Comparison of ENCODE assay signal across 16 cellular contexts in genomic region chr17:42878924-42879595, GRCh38. TPM values are rescaled to one million over a fixed set of nuclear protein-coding genes. Genes with fewer than 3 reads are reported as not detected.
DNase-seq lines count a peak whose midpoint lies in the region; ATAC-seq, FAIRE-seq and TF ChIP-seq lines count a peak whose summit lies in the region.
"Had no signal": no experiment of that assay in that cellular context is flagged by ENCODE, and none has a peak within 500 bp of the region (broad histone marks: within the 10 kb centered on the region; RNA-seq: fewer than 3 reads in every experiment).

No MANE protein-coding gene starts in this region.

- H3K27ac ChIP-seq in K562 (ENCODE audit: extremely low read depth, low read depth, low read length) (no peak overlapping the region), tibial nerve (no peak overlapping the region)

- FAIRE-seq in K562 (lab: Jason Lieb, UNC), result no peak
- FAIRE-seq: HTR-8/SVneo had no signal

- CTCF ChIA-PET in K562 (lab: Yijun Ruan, JAX; ENCODE audit: low intra/inter-chr PET ratio), result interaction anchor here (0.7 kb wide), 1 partner anchor 58 kb away, joined by 4 read pairs; no protein-coding TSS in a partner anchor

- H3K9me3 ChIP-seq in K562 (replicated peaks; ENCODE audit: control insufficient read depth, insufficient read depth, low read depth, low read length) (no peaks in the 10 kb centered on the region), tibial nerve (no peaks in the 10 kb centered on the region)
- H3K9me3 ChIP-seq: Caco-2 had no signal

- no peak for TF ChIP-seq RAD21 in K562 (CRISPR knock-in tag; conservative IDR thresholded peaks at IDR 0.05 in 1 of 2, IDR thresholded peaks at IDR 0.05 in 1 of 2)

- intact Hi-C loops in K562 (cut with micrococcal nuclease), result no loop called here
- intact Hi-C loops in posterior vena cava (cut with DNase I), result no loop called here

- TF ChIP-seq POLR2A in K562 (conservative IDR thresholded peaks at IDR 0.05) (no peak), tibial nerve (IDR thresholded peaks at IDR 0.05) (no peak)

- 24% methylated on average over 5 of the region's 8 CpGs for WGBS in K562 (ENCODE audit: insufficient coverage, low coverage, missing lambda C conversion rate)
- WGBS in tibial nerve, 2 donors, result 73 to 86% methylated on average over 8 of the region's 8 CpGs

- no peak for ATAC-seq in K562
- no peak for ATAC-seq in HG02798 (IDR thresholded peaks at IDR 0.05; ENCODE audit: poor library complexity, unreplicated experiment)
- ATAC-seq: CD8-positive, alpha-beta T cell had no signal

- no peak for TF ChIP-seq EP300 in K562 (IDR thresholded peaks at IDR 0.05; ENCODE audit: low read length)
- TF ChIP-seq EP300 in tibial nerve (IDR thresholded peaks at IDR 0.05), result no peak

- in situ Hi-C loops in K562 (cut with MboI), result no loop called here

- H3K4me3 ChIP-seq in K562 (no peak overlapping the region), tibial nerve (no peak overlapping the region)

- TF ChIP-seq CTCF in GM12873 (IDR thresholded peaks at IDR 0.05; ENCODE audit: insufficient read depth, low read depth, low read length, missing control alignments), result peak; percentile 0
- no peak for TF ChIP-seq CTCF in K562 (IDR thresholded peaks at IDR 0.05 in 2 of 3, conservative IDR thresholded peaks at IDR 0.05 in 1 of 3; ENCODE audit: insufficient read depth in 2 of 3, low read depth in 1 of 3, low read length in 3 of 3)
- TF ChIP-seq CTCF in tibial nerve (IDR thresholded peaks at IDR 0.05), result no peak

- no TSS peak for BruUV-seq in K562 (replicated peaks; lab: Mats Ljungman, UMichigan)

- no peak overlapping the region for H2AFZ ChIP-seq in K562 (ENCODE audit: low read depth, low read length)

- DNase-seq in K562 (ENCODE audit: extremely low read depth in 1 of 4, low spot score in 3 of 4) (no peak), posterior vena cava (ENCODE audit: low spot score) (peak; percentile 58), tibial nerve (ENCODE audit: low spot score in 2 of 2) (no peak), Ammon's horn (ENCODE audit: low spot score) (no peak)
- DNase-seq: CD8-positive, alpha-beta T cell; DND-41; GDM1; Karpas-422 had no signal

- H3K27me3 ChIP-seq in K562 (ENCODE audit: control insufficient read depth in 2 of 2, insufficient read depth in 2 of 2, low read length in 2 of 2) (peaks cover 8 to 14% of the 10 kb centered on the region in 2 experiments; a peak in 3 of 5 replicates), tibial nerve (no peaks in the 10 kb centered on the region)

- H3K4me1 ChIP-seq in K562 (replicated peaks in 1 of 2; ENCODE audit: control insufficient read depth in 2 of 2, insufficient read depth in 2 of 2, low read length in 2 of 2) (peaks cover 2 to 16% of the 10 kb centered on the region in 2 experiments; a peak in 2 of 5 replicates), tibial nerve (peaks cover 0 to 4% (median 0%) of the 10 kb centered on the region in 4 donors)
- H3K4me1 ChIP-seq: Caco-2 had no signal

- no peaks in the 10 kb centered on the region for H3K36me3 ChIP-seq in K562 (ENCODE audit: control insufficient read depth, insufficient read depth, low read length)
- H3K36me3 ChIP-seq in tibial nerve, result no peaks in the 10 kb centered on the region

- H3K79me2 ChIP-seq in K562 (ENCODE audit: control insufficient read depth, insufficient read depth, low read length), result no peaks in the 10 kb centered on the region

- POLR2A ChIA-PET in K562 (lab: Yijun Ruan, JAX), result interaction anchor here (0.5 kb wide), 1 partner anchor 28 kb away, joined by 3 read pairs; no protein-coding TSS in a partner anchor

- no peak overlapping the region for H3K4me2 ChIP-seq in K562 (ENCODE audit: insufficient read depth, low read length)

- no peak overlapping the region for H3K9ac ChIP-seq in K562 (ENCODE audit: insufficient read depth in 1 of 2, low read depth in 2 of 2, low read length in 2 of 2)

- H4K20me1 ChIP-seq in K562 (replicated peaks; ENCODE audit: control insufficient read depth, insufficient read depth, low read length), result no peaks in the 10 kb centered on the region

- no peaks in the 10 kb centered on the region for H3K9me1 ChIP-seq in K562 (ENCODE audit: control insufficient read depth, insufficient read depth, low read length)

RNA-seq across cellular contexts. Expression of gene G6PC1, which starts 21.5 kb away (rescaled TPM):
- total RNA-seq in K562 (2011; cell fraction: chromatin; rRNA removed; ENCODE audit: low replicate concordance), result not detected in 2 replicates
- not detected in 2 replicates for total RNA-seq in K562 (2011; cell fraction: nucleolus; rRNA removed)
- not detected in 2 replicates for total RNA-seq in K562 (2011; cell fraction: nucleoplasm; rRNA removed)
- total RNA-seq in K562 (2014; rRNA removed) (not detected in 2 replicates), K562 (2014; rRNA removed; fragmentation: Illumina TruSeq; extraction: Trizol) (not detected in 2 replicates), K562 (2015; rRNA removed; fragmentation: Illumina TruSeq; extraction: Trizol) (not detected in 2 replicates), K562 (2021) (not detected in 2 replicates), posterior vena cava (not detected), tibial nerve (not detected)
- polyA plus RNA-seq in K562 (2011; rRNA removed) (not detected in 2 replicates), K562 (2014; fragmentation: Illumina TruSeq; extraction: Trizol) (not detected in 2 replicates), K562 (2014; fragmentation: Nextera tagmentation; extraction: Ambion mirVana) (not detected), K562 (2014; rRNA removed) (not detected in 2 replicates)
- polyA plus RNA-seq in K562 (2011; cell fraction: cytosol; rRNA removed), result not detected in 2 replicates
- polyA plus RNA-seq in K562 (2011; cell fraction: nucleus; rRNA removed), result not detected in 2 replicates
- polyA plus RNA-seq in K562 (2012), result not detected in 2 replicates
- not detected in 2 replicates for polyA minus RNA-seq in K562 (2011; rRNA and poly(A)+ RNA removed)
- not detected in 2 replicates for polyA minus RNA-seq in K562 (2011; cell fraction: cytosol; rRNA and poly(A)+ RNA removed)
- not detected in 2 replicates for polyA minus RNA-seq in K562 (2011; cell fraction: nucleus; rRNA and poly(A)+ RNA removed)
- total RNA-seq: A172; Caco-2; CD8-positive, alpha-beta T cell; H7 had no signal
- polyA plus RNA-seq: BJ, CD14-positive monocyte had no signal

RNA-seq across cellular contexts. Expression of gene AOC3, which starts 28.1 kb away (rescaled TPM):
- 2.1 and 2.8 TPM in 2 replicates for total RNA-seq in K562 (2011; cell fraction: chromatin; rRNA removed; ENCODE audit: low replicate concordance)
- 1.2 and 1.6 TPM in 2 replicates for total RNA-seq in K562 (2011; cell fraction: nucleolus; rRNA removed)
- 1.5 and 1.6 TPM in 2 replicates for total RNA-seq in K562 (2011; cell fraction: nucleoplasm; rRNA removed)
- total RNA-seq in K562 (2014; rRNA removed) (0.09 and 0.16 TPM in 2 replicates), K562 (2014; rRNA removed; fragmentation: Illumina TruSeq; extraction: Trizol) (0.06 TPM in 1 of 2 replicates, not detected in the other), K562 (2015; rRNA removed; fragmentation: Illumina TruSeq; extraction: Trizol) (0.14 and 0.23 TPM in 2 replicates), K562 (2021) (0.42 and 0.47 TPM in 2 replicates), posterior vena cava (100 to 1,000 TPM; 223 to 342 TPM), tibial nerve (10 to 100 TPM; 49.0 to 74.1 (median 53.0) TPM)
- polyA plus RNA-seq in K562 (2011; rRNA removed) (0.22 and 0.55 TPM in 2 replicates), K562 (2014; fragmentation: Illumina TruSeq; extraction: Trizol) (0.25 and 0.27 TPM in 2 replicates), K562 (2014; fragmentation: Nextera tagmentation; extraction: Ambion mirVana) (not detected), K562 (2014; rRNA removed) (0.23 and 0.32 TPM in 2 replicates)
- 0.13 and 0.31 TPM in 2 replicates for polyA plus RNA-seq in K562 (2011; cell fraction: cytosol; rRNA removed)
- 2.5 and 2.9 TPM in 2 replicates for polyA plus RNA-seq in K562 (2011; cell fraction: nucleus; rRNA removed)
- polyA plus RNA-seq in K562 (2012), result 0.17 and 0.69 TPM in 2 replicates
- polyA minus RNA-seq in K562 (2011; rRNA and poly(A)+ RNA removed), result 0.07 and 0.30 TPM in 2 replicates
- not detected in 2 replicates for polyA minus RNA-seq in K562 (2011; cell fraction: cytosol; rRNA and poly(A)+ RNA removed)
- 0.44 and 0.54 TPM in 2 replicates for polyA minus RNA-seq in K562 (2011; cell fraction: nucleus; rRNA and poly(A)+ RNA removed)
- polyA plus RNA-seq: CD14-positive monocyte had no signal

RNA-seq across cellular contexts. Expression of gene AOC2, which starts 34.7 kb away (rescaled TPM):
- total RNA-seq in K562 (2011; cell fraction: chromatin; rRNA removed; ENCODE audit: low replicate concordance), result 6.7 and 16.0 TPM in 2 replicates
- total RNA-seq in K562 (2011; cell fraction: nucleolus; rRNA removed), result 9.3 and 11.5 TPM in 2 replicates
- 6.6 and 7.0 TPM in 2 replicates for total RNA-seq in K562 (2011; cell fraction: nucleoplasm; rRNA removed)
- total RNA-seq in K562 (2014; rRNA removed), result 0.36 and 0.69 TPM in 2 replicates
- 0.29 and 0.35 TPM in 2 replicates for total RNA-seq in K562 (2014; rRNA removed; fragmentation: Illumina TruSeq; extraction: Trizol)
- total RNA-seq in K562 (2015; rRNA removed; fragmentation: Illumina TruSeq; extraction: Trizol), result 0.49 and 0.58 TPM in 2 replicates
- 0.91 and 1.1 TPM in 2 replicates for total RNA-seq in K562 (2021)
- polyA plus RNA-seq in K562 (2011; rRNA removed), result 0.49 and 0.54 TPM in 2 replicates
- 0.52 and 0.79 TPM in 2 replicates for polyA plus RNA-seq in K562 (2011; cell fraction: cytosol; rRNA removed)
- polyA plus RNA-seq in K562 (2011; cell fraction: nucleus; rRNA removed), result 3.3 and 4.4 TPM in 2 replicates
- polyA plus RNA-seq in K562 (2012), result 0.38 and 0.72 TPM in 2 replicates
- polyA plus RNA-seq in K562 (2014; fragmentation: Illumina TruSeq; extraction: Trizol), result 0.37 and 0.51 TPM in 2 replicates
- under 1 TPM; 0.08 to 0.11 TPM for polyA plus RNA-seq in K562 (2014; fragmentation: Nextera tagmentation; extraction: Ambion mirVana)
- 0.88 TPM in 2 replicates for polyA plus RNA-seq in K562 (2014; rRNA removed)
- 0.69 and 0.95 TPM in 2 replicates for polyA minus RNA-seq in K562 (2011; rRNA and poly(A)+ RNA removed)
- polyA minus RNA-seq in K562 (2011; cell fraction: cytosol; rRNA and poly(A)+ RNA removed), result 0.48 TPM in 1 of 2 replicates, not detected in the other
- 3.6 and 4.2 TPM in 2 replicates for polyA minus RNA-seq in K562 (2011; cell fraction: nucleus; rRNA and poly(A)+ RNA removed)
- total RNA-seq in posterior vena cava, result under 1 TPM; 0.86 to 0.88 TPM
- total RNA-seq in tibial nerve, result 1 to 10 TPM; 2.0 to 3.3 (median 3.0) TPM
- total RNA-seq: A172 had no signal

RNA-seq across cellular contexts. Expression of gene PSME3, which starts 45.9 kb away (rescaled TPM):
- 68.2 and 105 TPM in 2 replicates for total RNA-seq in K562 (2011; cell fraction: chromatin; rRNA removed; ENCODE audit: low replicate concordance)
- 64.3 and 78.7 TPM in 2 replicates for total RNA-seq in K562 (2011; cell fraction: nucleolus; rRNA removed)
- total RNA-seq in K562 (2011; cell fraction: nucleoplasm; rRNA removed), result 82.3 and 119 TPM in 2 replicates
- 141 and 143 TPM in 2 replicates for total RNA-seq in K562 (2014; rRNA removed)
- 137 and 145 TPM in 2 replicates for total RNA-seq in K562 (2014; rRNA removed; fragmentation: Illumina TruSeq; extraction: Trizol)
- 128 and 131 TPM in 2 replicates for total RNA-seq in K562 (2015; rRNA removed; fragmentation: Illumina TruSeq; extraction: Trizol)
- total RNA-seq in K562 (2021), result 228 and 239 TPM in 2 replicates
- polyA plus RNA-seq in K562 (2011; rRNA removed), result 86.5 and 167 TPM in 2 replicates
- 83.3 and 119 TPM in 2 replicates for polyA plus RNA-seq in K562 (2011; cell fraction: cytosol; rRNA removed)
- 44.6 and 64.5 TPM in 2 replicates for polyA plus RNA-seq in K562 (2011; cell fraction: nucleus; rRNA removed)
- polyA plus RNA-seq in K562 (2012), result 103 and 158 TPM in 2 replicates
- 272 and 275 TPM in 2 replicates for polyA plus RNA-seq in K562 (2014; fragmentation: Illumina TruSeq; extraction: Trizol)
- 10 to 100 TPM; 31.2 to 43.2 TPM for polyA plus RNA-seq in K562 (2014; fragmentation: Nextera tagmentation; extraction: Ambion mirVana)
- polyA plus RNA-seq in K562 (2014; rRNA removed), result 177 and 180 TPM in 2 replicates
- 71.7 and 138 TPM in 2 replicates for polyA minus RNA-seq in K562 (2011; rRNA and poly(A)+ RNA removed)
- polyA minus RNA-seq in K562 (2011; cell fraction: cytosol; rRNA and poly(A)+ RNA removed), result 27.7 and 69.4 TPM in 2 replicates
- polyA minus RNA-seq in K562 (2011; cell fraction: nucleus; rRNA and poly(A)+ RNA removed), result 27.6 and 29.9 TPM in 2 replicates
- 10 to 100 TPM; 68.2 to 80.6 TPM for total RNA-seq in posterior vena cava
- 10 to 100 TPM; 42.2 to 86.7 (median 53.7) TPM for total RNA-seq in tibial nerve

RNA-seq across cellular contexts. Expression of gene BECN1, which starts 55.0 kb away (rescaled TPM):
- 121 and 124 TPM in 2 replicates for total RNA-seq in K562 (2011; cell fraction: chromatin; rRNA removed; ENCODE audit: low replicate concordance)
- total RNA-seq in K562 (2011; cell fraction: nucleolus; rRNA removed), result 64.5 and 68.4 TPM in 2 replicates
- total RNA-seq in K562 (2011; cell fraction: nucleoplasm; rRNA removed), result 66.9 and 85.1 TPM in 2 replicates
- total RNA-seq in K562 (2014; rRNA removed) (81.1 and 81.7 TPM in 2 replicates), K562 (2014; rRNA removed; fragmentation: Illumina TruSeq; extraction: Trizol) (49.6 and 58.6 TPM in 2 replicates), K562 (2015; rRNA removed; fragmentation: Illumina TruSeq; extraction: Trizol) (48.1 and 52.7 TPM in 2 replicates), K562 (2021) (52.3 and 57.3 TPM in 2 replicates), posterior vena cava (10 to 100 TPM; 78.6 to 88.3 TPM), tibial nerve (100 to 1,000 TPM in 1 of 4 donors, 10 to 100 TPM in 3; 76.7 to 104 (median 80.4) TPM)
- polyA plus RNA-seq in K562 (2011; rRNA removed) (34.1 and 55.9 TPM in 2 replicates), K562 (2014; fragmentation: Illumina TruSeq; extraction: Trizol) (57.8 and 68.1 TPM in 2 replicates), K562 (2014; fragmentation: Nextera tagmentation; extraction: Ambion mirVana) (10 to 100 TPM; 26.0 to 28.6 TPM), K562 (2014; rRNA removed) (64.7 and 71.5 TPM in 2 replicates)
- 24.3 and 49.2 TPM in 2 replicates for polyA plus RNA-seq in K562 (2011; cell fraction: cytosol; rRNA removed)
- 77.8 and 107 TPM in 2 replicates for polyA plus RNA-seq in K562 (2011; cell fraction: nucleus; rRNA removed)
- polyA plus RNA-seq in K562 (2012), result 37.5 and 43.1 TPM in 2 replicates
- 41.0 and 65.0 TPM in 2 replicates for polyA minus RNA-seq in K562 (2011; rRNA and poly(A)+ RNA removed)
- 19.1 and 28.2 TPM in 2 replicates for polyA minus RNA-seq in K562 (2011; cell fraction: cytosol; rRNA and poly(A)+ RNA removed)
- 44.0 and 47.8 TPM in 2 replicates for polyA minus RNA-seq in K562 (2011; cell fraction: nucleus; rRNA and poly(A)+ RNA removed)

Comparison
In these comparisons a context has a peak if more than half of its experiments do, and no peak if none do; other contexts are left out.
1. RNA of gene AOC3, which starts 28.1 kb away (total RNA-seq): 223 to 342 TPM in posterior vena cava and 49.0 to 74.1 TPM in tibial nerve; 0.06 to 2.8 TPM in K562; every median in the first group is over 10 times any median in the second.